In the genomic region with DNA sequence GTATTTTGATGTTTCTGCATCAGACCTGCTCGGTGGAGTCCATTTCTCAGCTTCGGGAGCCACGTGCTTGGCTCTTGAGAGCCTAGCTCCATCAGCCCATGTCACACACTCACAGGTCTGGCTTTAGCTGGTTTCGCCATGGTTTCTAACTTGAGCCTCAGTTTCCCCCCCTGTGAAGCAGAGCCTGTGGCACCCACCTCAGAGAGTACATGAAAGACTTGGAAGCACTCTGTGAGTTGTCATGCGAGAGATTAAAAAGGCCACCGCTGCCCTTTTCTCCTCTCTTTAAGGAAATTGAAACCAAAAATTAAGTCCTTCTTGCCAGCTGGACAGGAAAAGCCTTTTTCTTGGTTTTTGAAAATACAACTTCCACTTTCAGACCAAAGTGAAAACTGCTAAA, we compare ENCODE assay signal across 9 cellular contexts. TPM values are rescaled to one million over a fixed set of nuclear protein-coding genes. Genes with fewer than 3 reads are reported as not detected.
DNase-seq lines count a peak whose midpoint lies in the region; ATAC-seq and TF ChIP-seq lines count a peak whose summit lies in the region.
"Had no signal": no experiment of that assay in that cellular context is flagged by ENCODE, and none has a peak within 500 bp of the region (broad histone marks: within the 10 kb centered on the region; RNA-seq: fewer than 3 reads in every experiment).

No MANE protein-coding gene starts in this region.

- CTCF ChIA-PET in AG04450 (lab: Charles Lee), result interaction anchor here (0.5 to 2.0 kb wide), 4 partner anchors 9 to 23 kb away, joined by 3 to 6 read pairs (median 4); partner anchors contain the start of gene TENT4A

- H3K4me1 Mint-ChIP-seq in stimulated activated effector memory CD8-positive, alpha-beta T cell treated with anti-CD3 and anti-CD28 coated beads, Interleukin-12 subunit alpha, Interleukin-12 subunit beta, amount 100 ng/mL, for 72 hours, result peaks cover 99% of the 10 kb centered on the region

- H3K36me3 Mint-ChIP-seq in stimulated activated effector memory CD8-positive, alpha-beta T cell treated with anti-CD3 and anti-CD28 coated beads, Interleukin-12 subunit alpha, Interleukin-12 subunit beta, amount 100 ng/mL, for 72 hours, result peaks cover 67% of the 10 kb centered on the region

- H3K4me1 ChIP-seq in endocrine pancreas (ENCODE audit: control insufficient read depth, insufficient read depth, low read length), result peaks cover 8% of the 10 kb centered on the region

- H3K4me3 Mint-ChIP-seq in stimulated activated effector memory CD8-positive, alpha-beta T cell treated with anti-CD3 and anti-CD28 coated beads, Interleukin-12 subunit alpha, Interleukin-12 subunit beta, amount 100 ng/mL, for 72 hours, result peak overlapping the region; percentile 54

- H3K9ac ChIP-seq in endocrine pancreas (ENCODE audit: control insufficient read depth, insufficient read depth, low read length), result no peak overlapping the region

- H3K9me3 Mint-ChIP-seq in stimulated activated effector memory CD8-positive, alpha-beta T cell treated with anti-CD3 and anti-CD28 coated beads, Interleukin-12 subunit alpha, Interleukin-12 subunit beta, amount 100 ng/mL, for 72 hours, result no peaks in the 10 kb centered on the region

- ATAC-seq in GM19328 (IDR thresholded peaks at IDR 0.05; ENCODE audit: unreplicated experiment) (peak; percentile 43), HG03565 (IDR thresholded peaks at IDR 0.05; ENCODE audit: unreplicated experiment) (peak; percentile 35)
- peak; percentile 44 for ATAC-seq in stimulated activated effector memory CD8-positive, alpha-beta T cell treated with anti-CD3 and anti-CD28 coated beads, Interleukin-12 subunit alpha, Interleukin-12 subunit beta, amount 100 ng/mL, for 72 hours

- no peaks in the 10 kb centered on the region for H3K9me3 ChIP-seq in AG04450 (ENCODE audit: control insufficient read depth, insufficient read depth, low read length)
- H3K9me3 ChIP-seq in endocrine pancreas (ENCODE audit: control insufficient read depth, low read length), result no peaks in the 10 kb centered on the region

- no peaks in the 10 kb centered on the region for H3K36me3 ChIP-seq in endocrine pancreas (ENCODE audit: control insufficient read depth, insufficient read depth, low read length)
- H3K36me3 ChIP-seq: cardiac muscle cell had no signal

- peak overlapping the region; percentile 48 for H3K27ac Mint-ChIP-seq in stimulated activated effector memory CD8-positive, alpha-beta T cell treated with anti-CD3 and anti-CD28 coated beads, Interleukin-12 subunit alpha, Interleukin-12 subunit beta, amount 100 ng/mL, for 72 hours

- TF ChIP-seq CTCF in AG04450 (IDR thresholded peaks at IDR 0.05; ENCODE audit: low read depth, low read length), result no peak

- no peak for DNase-seq in AG04450 (ENCODE audit: low read depth, low spot score)
- DNase-seq in stimulated activated effector memory CD8-positive, alpha-beta T cell treated with anti-CD3 and anti-CD28 coated beads, Interleukin-12 subunit alpha, Interleukin-12 subunit beta, amount 100 ng/mL, for 72 hours (ENCODE audit: low spot score in 2 of 2), result no peak
- DNase-seq in A172 (ENCODE audit: low spot score), result no peak
- no peak for DNase-seq in epidermal melanocyte (ENCODE audit: insufficient read length, low spot score)
- DNase-seq in NCI-H146 (lab: John Stamatoyannopoulos, UW), result no peak

- H3K4me3 ChIP-seq in AG04450 (ENCODE audit: low read depth, low read length), result peak overlapping the region; percentile 42
- H3K4me3 ChIP-seq in endocrine pancreas (ENCODE audit: control insufficient read depth, insufficient read depth, low read length), result peak overlapping the region; percentile 49
- H3K4me3 ChIP-seq: cardiac muscle cell had no signal

- peak overlapping the region; percentile 34 for H3K27ac ChIP-seq in AG04450 (ENCODE audit: low read depth, low read length)
- H3K27ac ChIP-seq: cardiac muscle cell had no signal

- no peaks in the 10 kb centered on the region for H3K27me3 ChIP-seq in AG04450 (ENCODE audit: control insufficient read depth, insufficient read depth, low read length)
- H3K27me3 ChIP-seq in endocrine pancreas (ENCODE audit: control insufficient read depth, insufficient read depth, low read length), result no peaks in the 10 kb centered on the region
- H3K27me3 ChIP-seq: cardiac muscle cell had no signal

- POLR2A ChIA-PET in AG04450 (lab: Yijun Ruan, JAX), result interaction anchor here (0.7 to 1.0 kb wide), 2 partner anchors 86 to 89 kb away, joined by 3 to 7 read pairs; partner anchors contain the start of gene SRD5A1

RNA-seq across cellular contexts. Expression of gene TENT4A, which starts 8.8 kb away (rescaled TPM):
- polyA plus RNA-seq in AG04450 (2011; rRNA removed), result 4.0 and 7.3 TPM in 2 replicates
- 12.2 and 12.3 TPM in 2 replicates for polyA minus RNA-seq in AG04450 (2011; rRNA and poly(A)+ RNA removed)
- total RNA-seq in A172 (2014; rRNA removed; shearing (Covaris generic)), result 7.6 and 7.8 TPM in 2 replicates
